ENCODE assay signal across 1 cellular context in genomic region chr2:121886059-121886458, GRCh38.
TF ChIP-seq lines count a peak whose summit lies in the region.

No MANE protein-coding gene starts in this region.

TF ChIP-seq in K562, 482 proteins besides CTCF, POLR2A, EP300 and RAD21 (continued from another document and continues in another):
- TF ChIP-seq, protein P1, sequence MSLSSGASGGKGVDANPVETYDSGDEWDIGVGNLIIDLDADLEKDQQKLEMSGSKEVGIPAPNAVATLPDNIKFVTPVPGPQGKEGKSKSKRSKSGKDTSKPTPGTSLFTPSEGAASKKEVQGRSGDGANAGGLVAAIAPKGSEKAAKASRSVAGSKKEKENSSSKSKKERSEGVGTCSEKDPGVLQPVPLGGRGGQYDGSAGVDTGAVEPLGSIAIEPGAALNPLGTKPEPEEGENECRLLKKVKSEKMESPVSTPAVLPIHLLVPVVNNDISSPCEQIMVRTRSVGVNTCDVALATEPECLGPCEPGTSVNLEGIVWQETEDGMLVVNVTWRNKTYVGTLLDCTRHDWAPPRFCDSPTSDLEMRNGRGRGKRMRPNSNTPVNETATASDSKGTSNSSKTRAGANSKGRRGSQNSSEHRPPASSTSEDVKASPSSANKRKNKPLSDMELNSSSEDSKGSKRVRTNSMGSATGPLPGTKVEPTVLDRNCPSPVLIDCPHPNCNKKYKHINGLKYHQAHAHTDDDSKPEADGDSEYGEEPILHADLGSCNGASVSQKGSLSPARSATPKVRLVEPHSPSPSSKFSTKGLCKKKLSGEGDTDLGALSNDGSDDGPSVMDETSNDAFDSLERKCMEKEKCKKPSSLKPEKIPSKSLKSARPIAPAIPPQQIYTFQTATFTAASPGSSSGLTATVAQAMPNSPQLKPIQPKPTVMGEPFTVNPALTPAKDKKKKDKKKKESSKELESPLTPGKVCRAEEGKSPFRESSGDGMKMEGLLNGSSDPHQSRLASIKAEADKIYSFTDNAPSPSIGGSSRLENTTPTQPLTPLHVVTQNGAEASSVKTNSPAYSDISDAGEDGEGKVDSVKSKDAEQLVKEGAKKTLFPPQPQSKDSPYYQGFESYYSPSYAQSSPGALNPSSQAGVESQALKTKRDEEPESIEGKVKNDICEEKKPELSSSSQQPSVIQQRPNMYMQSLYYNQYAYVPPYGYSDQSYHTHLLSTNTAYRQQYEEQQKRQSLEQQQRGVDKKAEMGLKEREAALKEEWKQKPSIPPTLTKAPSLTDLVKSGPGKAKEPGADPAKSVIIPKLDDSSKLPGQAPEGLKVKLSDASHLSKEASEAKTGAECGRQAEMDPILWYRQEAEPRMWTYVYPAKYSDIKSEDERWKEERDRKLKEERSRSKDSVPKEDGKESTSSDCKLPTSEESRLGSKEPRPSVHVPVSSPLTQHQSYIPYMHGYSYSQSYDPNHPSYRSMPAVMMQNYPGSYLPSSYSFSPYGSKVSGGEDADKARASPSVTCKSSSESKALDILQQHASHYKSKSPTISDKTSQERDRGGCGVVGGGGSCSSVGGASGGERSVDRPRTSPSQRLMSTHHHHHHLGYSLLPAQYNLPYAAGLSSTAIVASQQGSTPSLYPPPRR (CRISPR knock-in tag; IDR thresholded peaks at IDR 0.05; ENCODE audit: borderline replicate concordance): no peak
- TF ChIP-seq CEBPG (CRISPR knock-in tag; IDR thresholded peaks at IDR 0.05) (no peak; the same call in 1 of the 2 replicates), CEBPG (tag; conservative IDR thresholded peaks at IDR 0.05 in 1 of 2, IDR thresholded peaks at IDR 0.05 in 1 of 2) (peak; percentile 83 to 85), RCOR1 (IDR thresholded peaks at IDR 0.05; ENCODE audit: borderline replicate concordance in 1 of 2, low read depth in 2 of 2, low read length in 2 of 2) (peak in 1 of 2 experiments; percentile 75; a peak in 1 of 4 replicates), ZBTB7A (IDR thresholded peaks at IDR 0.05; ENCODE audit: borderline replicate concordance, control insufficient read depth, low read depth, low read length) (no peak), ZNF354B (CRISPR knock-in tag; IDR thresholded peaks at IDR 0.05) (no peak), YY1 (IDR thresholded peaks at IDR 0.05; ENCODE audit: borderline replicate concordance in 1 of 3, control insufficient read depth in 1 of 3, extremely low read depth in 1 of 3, insufficient read depth in 3 of 3, insufficient read length in 1 of 3, insufficient replicate concordance in 2 of 3, low read depth in 1 of 3, low read length in 2 of 3) (no peak), RB1 (IDR thresholded peaks at IDR 0.05; ENCODE audit: low read depth) (no peak), KLF16 (IDR thresholded peaks at IDR 0.05) (0 out of 2 replicates have a peak, but pooled peaks have one; percentile 33), MAFF (IDR thresholded peaks at IDR 0.05; ENCODE audit: low read length) (no peak), KLF6 (CRISPR knock-in tag; IDR thresholded peaks at IDR 0.05; ENCODE audit: borderline replicate concordance) (no peak), TAL1 (IDR thresholded peaks at IDR 0.05) (peak; percentile 66), SMARCE1 (IDR thresholded peaks at IDR 0.05) (no peak), ZNF75A (CRISPR knock-in tag; IDR thresholded peaks at IDR 0.05) (no peak), JUND (IDR thresholded peaks at IDR 0.05; ENCODE audit: borderline replicate concordance, low read depth, low read length) (peak; percentile 80), JUND (tag; IDR thresholded peaks at IDR 0.05; ENCODE audit: borderline replicate concordance, low read depth, low read length) (peak; percentile 70; the same call in 1 of the 3 replicates), TEAD4 (IDR thresholded peaks at IDR 0.05; ENCODE audit: low read length) (peak; percentile 57; the same call in 1 of the 2 replicates), TEAD4 (CRISPR knock-in tag; IDR thresholded peaks at IDR 0.05; ENCODE audit: borderline replicate concordance) (no peak), TGIF2 (CRISPR knock-in tag; IDR thresholded peaks at IDR 0.05) (no peak), SOX6 (IDR thresholded peaks at IDR 0.05) (peak; percentile 46; the same call in 1 of the 2 replicates), ZNF589 (CRISPR knock-in tag; IDR thresholded peaks at IDR 0.05; ENCODE audit: low read depth) (no peak), HDAC1 (IDR thresholded peaks at IDR 0.05) (no peak), ZNF12 (CRISPR knock-in tag; IDR thresholded peaks at IDR 0.05) (no peak), BRF2 (IDR thresholded peaks at IDR 0.05; ENCODE audit: borderline replicate concordance, insufficient read depth, insufficient read length) (no peak), RBM22 (IDR thresholded peaks at IDR 0.05; ENCODE audit: low read depth, low read length, poor library complexity, severe bottlenecking) (no peak), FOSL1 (tag; conservative IDR thresholded peaks at IDR 0.05) (no peak), ZFPM2 (CRISPR knock-in tag; IDR thresholded peaks at IDR 0.05) (no peak), SMARCA4 (IDR thresholded peaks at IDR 0.05) (0 out of 2 replicates have a peak, but pooled peaks have one; percentile 36), ZNF239 (CRISPR knock-in tag; IDR thresholded peaks at IDR 0.05) (no peak), SRSF3 (IDR thresholded peaks at IDR 0.05; ENCODE audit: insufficient read depth, low read length) (no peak), MEIS2 (IDR thresholded peaks at IDR 0.05; ENCODE audit: partially characterized antibody) (peak; percentile 29), ATF3 (IDR thresholded peaks at IDR 0.05) (peak; percentile 78), ATF3 (CRISPR knock-in tag; conservative IDR thresholded peaks at IDR 0.05) (no peak), NRF1 (conservative IDR thresholded peaks at IDR 0.05 in 1 of 2, IDR thresholded peaks at IDR 0.05 in 1 of 2) (no peak), CBFA2T3 (IDR thresholded peaks at IDR 0.05) (peak; percentile 39; the same call in 1 of the 2 replicates), ATF7 (IDR thresholded peaks at IDR 0.05) (peak; percentile 88), CHD2 (IDR thresholded peaks at IDR 0.05; ENCODE audit: low read depth, low read length) (no peak), SNRNP70 (optimal IDR thresholded peaks at IDR 0.05; ENCODE audit: low read depth, low read length) (no peak), TEAD1 (CRISPR knock-in tag; IDR thresholded peaks at IDR 0.05) (no peak), CREM (IDR thresholded peaks at IDR 0.05; ENCODE audit: low read depth) (peak; percentile 76), HDAC8 (tag; IDR thresholded peaks at IDR 0.05) (no peak)
- TF ChIP-seq, protein P2, sequence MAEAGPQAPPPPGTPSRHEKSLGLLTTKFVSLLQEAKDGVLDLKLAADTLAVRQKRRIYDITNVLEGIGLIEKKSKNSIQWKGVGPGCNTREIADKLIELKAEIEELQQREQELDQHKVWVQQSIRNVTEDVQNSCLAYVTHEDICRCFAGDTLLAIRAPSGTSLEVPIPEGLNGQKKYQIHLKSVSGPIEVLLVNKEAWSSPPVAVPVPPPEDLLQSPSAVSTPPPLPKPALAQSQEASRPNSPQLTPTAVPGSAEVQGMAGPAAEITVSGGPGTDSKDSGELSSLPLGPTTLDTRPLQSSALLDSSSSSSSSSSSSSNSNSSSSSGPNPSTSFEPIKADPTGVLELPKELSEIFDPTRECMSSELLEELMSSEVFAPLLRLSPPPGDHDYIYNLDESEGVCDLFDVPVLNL (CRISPR knock-in tag; IDR thresholded peaks at IDR 0.05; ENCODE audit: low read depth): no peak
- TF ChIP-seq, protein P3, sequence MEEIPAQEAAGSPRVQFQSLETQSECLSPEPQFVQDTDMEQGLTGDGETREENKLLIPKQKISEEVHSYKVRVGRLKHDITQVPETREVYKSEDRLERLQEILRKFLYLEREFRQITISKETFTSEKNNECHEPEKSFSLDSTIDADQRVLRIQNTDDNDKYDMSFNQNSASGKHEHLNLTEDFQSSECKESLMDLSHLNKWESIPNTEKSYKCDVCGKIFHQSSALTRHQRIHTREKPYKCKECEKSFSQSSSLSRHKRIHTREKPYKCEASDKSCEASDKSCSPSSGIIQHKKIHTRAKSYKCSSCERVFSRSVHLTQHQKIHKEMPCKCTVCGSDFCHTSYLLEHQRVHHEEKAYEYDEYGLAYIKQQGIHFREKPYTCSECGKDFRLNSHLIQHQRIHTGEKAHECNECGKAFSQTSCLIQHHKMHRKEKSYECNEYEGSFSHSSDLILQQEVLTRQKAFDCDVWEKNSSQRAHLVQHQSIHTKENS (CRISPR knock-in tag; IDR thresholded peaks at IDR 0.05): no peak
- TF ChIP-seq, protein P4, sequence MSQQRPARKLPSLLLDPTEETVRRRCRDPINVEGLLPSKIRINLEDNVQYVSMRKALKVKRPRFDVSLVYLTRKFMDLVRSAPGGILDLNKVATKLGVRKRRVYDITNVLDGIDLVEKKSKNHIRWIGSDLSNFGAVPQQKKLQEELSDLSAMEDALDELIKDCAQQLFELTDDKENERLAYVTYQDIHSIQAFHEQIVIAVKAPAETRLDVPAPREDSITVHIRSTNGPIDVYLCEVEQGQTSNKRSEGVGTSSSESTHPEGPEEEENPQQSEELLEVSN (IDR thresholded peaks at IDR 0.05; ENCODE audit: borderline replicate concordance in 1 of 2, extremely low read depth in 1 of 2, insufficient read depth in 1 of 2, insufficient read length in 1 of 2, low read depth in 1 of 2, low read length in 1 of 2, poor library complexity in 1 of 2, severe bottlenecking in 1 of 2): no peak
- TF ChIP-seq, protein P5, sequence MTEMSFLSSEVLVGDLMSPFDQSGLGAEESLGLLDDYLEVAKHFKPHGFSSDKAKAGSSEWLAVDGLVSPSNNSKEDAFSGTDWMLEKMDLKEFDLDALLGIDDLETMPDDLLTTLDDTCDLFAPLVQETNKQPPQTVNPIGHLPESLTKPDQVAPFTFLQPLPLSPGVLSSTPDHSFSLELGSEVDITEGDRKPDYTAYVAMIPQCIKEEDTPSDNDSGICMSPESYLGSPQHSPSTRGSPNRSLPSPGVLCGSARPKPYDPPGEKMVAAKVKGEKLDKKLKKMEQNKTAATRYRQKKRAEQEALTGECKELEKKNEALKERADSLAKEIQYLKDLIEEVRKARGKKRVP (CRISPR knock-in tag; IDR thresholded peaks at IDR 0.05): 0 out of 2 replicates have a peak, but pooled peaks have one; percentile 39
- TF ChIP-seq, protein P6, sequence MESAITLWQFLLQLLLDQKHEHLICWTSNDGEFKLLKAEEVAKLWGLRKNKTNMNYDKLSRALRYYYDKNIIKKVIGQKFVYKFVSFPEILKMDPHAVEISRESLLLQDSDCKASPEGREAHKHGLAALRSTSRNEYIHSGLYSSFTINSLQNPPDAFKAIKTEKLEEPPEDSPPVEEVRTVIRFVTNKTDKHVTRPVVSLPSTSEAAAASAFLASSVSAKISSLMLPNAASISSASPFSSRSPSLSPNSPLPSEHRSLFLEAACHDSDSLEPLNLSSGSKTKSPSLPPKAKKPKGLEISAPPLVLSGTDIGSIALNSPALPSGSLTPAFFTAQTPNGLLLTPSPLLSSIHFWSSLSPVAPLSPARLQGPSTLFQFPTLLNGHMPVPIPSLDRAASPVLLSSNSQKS (CRISPR knock-in tag; IDR thresholded peaks at IDR 0.05): no peak
- TF ChIP-seq, protein P7, sequence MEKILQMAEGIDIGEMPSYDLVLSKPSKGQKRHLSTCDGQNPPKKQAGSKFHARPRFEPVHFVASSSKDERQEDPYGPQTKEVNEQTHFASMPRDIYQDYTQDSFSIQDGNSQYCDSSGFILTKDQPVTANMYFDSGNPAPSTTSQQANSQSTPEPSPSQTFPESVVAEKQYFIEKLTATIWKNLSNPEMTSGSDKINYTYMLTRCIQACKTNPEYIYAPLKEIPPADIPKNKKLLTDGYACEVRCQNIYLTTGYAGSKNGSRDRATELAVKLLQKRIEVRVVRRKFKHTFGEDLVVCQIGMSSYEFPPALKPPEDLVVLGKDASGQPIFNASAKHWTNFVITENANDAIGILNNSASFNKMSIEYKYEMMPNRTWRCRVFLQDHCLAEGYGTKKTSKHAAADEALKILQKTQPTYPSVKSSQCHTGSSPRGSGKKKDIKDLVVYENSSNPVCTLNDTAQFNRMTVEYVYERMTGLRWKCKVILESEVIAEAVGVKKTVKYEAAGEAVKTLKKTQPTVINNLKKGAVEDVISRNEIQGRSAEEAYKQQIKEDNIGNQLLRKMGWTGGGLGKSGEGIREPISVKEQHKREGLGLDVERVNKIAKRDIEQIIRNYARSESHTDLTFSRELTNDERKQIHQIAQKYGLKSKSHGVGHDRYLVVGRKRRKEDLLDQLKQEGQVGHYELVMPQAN (IDR thresholded peaks at IDR 0.05; ENCODE audit: borderline replicate concordance): no peak
- TF ChIP-seq, protein P8, sequence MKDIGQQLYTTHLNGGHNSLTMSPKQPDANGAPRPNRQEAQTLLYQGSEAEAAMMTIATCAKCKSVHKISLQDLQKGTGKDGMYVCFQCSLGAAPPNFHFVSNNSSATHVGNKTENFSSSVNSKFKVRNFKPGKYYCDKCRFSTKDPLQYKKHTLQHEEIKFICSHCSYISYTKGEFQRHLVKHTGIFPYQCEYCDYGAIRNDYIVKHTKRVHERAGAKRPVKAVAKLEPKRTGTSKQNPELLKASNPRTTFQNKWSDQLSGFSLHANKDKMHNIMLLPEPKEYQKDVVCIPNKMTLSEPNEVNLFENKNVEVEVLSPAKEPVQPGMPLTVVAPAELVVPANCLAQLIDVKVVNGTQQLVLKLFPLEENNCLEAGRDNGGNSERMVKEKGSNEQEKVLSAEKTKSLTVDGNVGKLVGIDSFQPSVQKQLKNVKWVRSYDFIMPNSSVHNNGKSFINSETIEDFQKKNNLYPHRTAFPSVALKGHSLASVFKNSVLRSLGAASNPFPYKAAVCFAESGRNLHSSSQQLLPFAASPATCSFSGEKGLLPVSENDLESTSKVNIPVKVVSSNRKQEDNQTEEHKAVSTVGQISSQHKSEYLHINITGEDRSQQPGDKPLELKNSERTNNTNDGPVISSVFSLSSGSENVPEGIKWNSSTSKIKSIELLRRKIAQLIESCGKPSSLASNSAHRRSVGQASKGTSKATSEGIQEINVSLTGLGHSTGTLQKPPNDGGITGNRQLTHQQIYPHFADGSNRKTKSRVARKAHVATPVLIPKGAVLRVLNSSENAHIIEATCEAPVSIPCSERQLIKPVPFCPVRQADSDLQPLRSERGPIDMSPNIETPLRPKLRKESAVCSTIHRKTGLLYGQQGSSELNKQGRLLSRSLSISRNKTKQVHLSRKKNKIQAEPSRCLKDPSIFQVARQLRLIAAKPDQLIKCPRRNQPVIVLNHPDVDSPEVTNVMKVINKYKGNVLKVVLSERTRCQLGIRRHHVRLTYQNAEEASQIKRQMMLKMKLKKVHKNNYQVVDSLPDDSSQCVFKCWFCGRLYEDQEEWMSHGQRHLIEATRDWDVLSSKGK (CRISPR knock-in tag; IDR thresholded peaks at IDR 0.05): no peak
